In genomic region chr15:28930011-28930410, GRCh38 we compare ENCODE assay signal across 27 cellular contexts. TPM values are rescaled to one million over a fixed set of nuclear protein-coding genes. Genes with fewer than 3 reads are reported as not detected.
DNase-seq lines count a peak whose midpoint lies in the region; ATAC-seq, FAIRE-seq and TF ChIP-seq lines count a peak whose summit lies in the region.
"Had no signal": no experiment of that assay in that cellular context is flagged by ENCODE, and none has a peak within 500 bp of the region (broad histone marks: within the 10 kb centered on the region; RNA-seq: fewer than 3 reads in every experiment).

No MANE protein-coding gene starts in this region.

- H4K20me1 ChIP-seq in BLaER1, result peaks cover 21% of the 10 kb centered on the region

- peak overlapping the region; percentile 61 for H3K4me2 ChIP-seq in BLaER1
- H3K4me2 ChIP-seq: A549, GM23338, KMS-11, PC-9 had no signal

- no peak overlapping the region for H3K9ac ChIP-seq in BLaER1
- H3K9ac ChIP-seq in kidney (ENCODE audit: low read length in 2 of 2), result no peak overlapping the region
- H3K9ac ChIP-seq: KMS-11 had no signal

- no peak for DNase-seq in CD8-positive, alpha-beta T cell
- peak; percentile 18 for DNase-seq in kidney
- DNase-seq in posterior vena cava (ENCODE audit: low spot score), result peak; percentile 68
- no peak for DNase-seq in WERI-Rb-1
- DNase-seq: AML-193; CD8-positive, alpha-beta memory T cell; DND-41; HFFc6; MM.1S; NCI-H2029; NCI-H446 treated with DMSO at 0.1 percent for 48 hours; NCI-H526; NK-92 treated with Interleukin-12 subunit alpha and Interleukin-12 subunit beta, amount 100 ng/mL, for 24 hours; PC-9; Right ventricle myocardium superior had no signal

- no peak for TF ChIP-seq CTCF in CD8-positive, alpha-beta T cell (IDR thresholded peaks at IDR 0.05)
- TF ChIP-seq CTCF in kidney (IDR thresholded peaks at IDR 0.05; ENCODE audit: borderline replicate concordance, extremely low read depth, insufficient read depth) (no peak), WERI-Rb-1 (IDR thresholded peaks at IDR 0.05; ENCODE audit: low read depth, low read length) (no peak)

- CTCF ChIA-PET in CD8-positive, alpha-beta T cell (lab: Charles Lee), result interaction anchor here (1.4 to 1.7 kb wide), 5 partner anchors 8 to 46 kb away, joined by 3 to 5 read pairs (median 5); no protein-coding TSS in a partner anchor

- POLR2A ChIA-PET in CD8-positive, alpha-beta T cell (lab: Charles Lee), result no interaction called here

- H3K9me3 ChIP-seq in BLaER1, result peaks cover 5% of the 10 kb centered on the region; the same call in 1 of the 2 replicates
- no peaks in the 10 kb centered on the region for H3K9me3 ChIP-seq in CD8-positive, alpha-beta T cell (ENCODE audit: low read length)
- no peaks in the 10 kb centered on the region for H3K9me3 ChIP-seq in kidney (ENCODE audit: control insufficient read depth in 1 of 2, low read length in 2 of 2)
- H3K9me3 ChIP-seq in WERI-Rb-1 (ENCODE audit: severe bottlenecking), result no peaks in the 10 kb centered on the region
- H3K9me3 ChIP-seq: A549, HAP-1, SJSA1 had no signal

- H3K27ac ChIP-seq in BLaER1 (no peak overlapping the region), kidney (ENCODE audit: low read depth in 2 of 2, low read length in 2 of 2) (no peak overlapping the region), WERI-Rb-1 (no peak overlapping the region)
- no peak overlapping the region for H3K27ac ChIP-seq in CD8-positive, alpha-beta T cell (ENCODE audit: low read depth, low read length)
- H3K27ac ChIP-seq: A549, C4-2B, HL-60, KMS-11, PC-9, SJSA1 had no signal

- no peak for FAIRE-seq in kidney (lab: Jason Lieb, UNC)
- FAIRE-seq: A549, GM12892 had no signal

- peak overlapping the region; percentile 55 for H3K27ac Mint-ChIP-seq in CD8-positive, alpha-beta T cell
- H3K27ac Mint-ChIP-seq: GM23338, HFFc6, IgD-negative memory B cell had no signal

- no peak overlapping the region for H3K4me3 Mint-ChIP-seq in CD8-positive, alpha-beta T cell
- H3K4me3 Mint-ChIP-seq: CD8-positive, alpha-beta memory T cell; GM23338; HFFc6; IgD-negative memory B cell had no signal

- no peak for ATAC-seq in CD8-positive, alpha-beta T cell
- ATAC-seq in GM18519 (IDR thresholded peaks at IDR 0.05; ENCODE audit: low FRiP score, unreplicated experiment) (no peak), HG02642 (IDR thresholded peaks at IDR 0.05; ENCODE audit: poor library complexity, unreplicated experiment) (no peak)
- ATAC-seq: A549, GM23338 had no signal

- H3K27me3 ChIP-seq in BLaER1 (no peaks in the 10 kb centered on the region), WERI-Rb-1 (ENCODE audit: insufficient read depth, low read depth, severe bottlenecking) (no peaks in the 10 kb centered on the region)
- H3K27me3 ChIP-seq in CD8-positive, alpha-beta T cell (ENCODE audit: insufficient read depth, low read length), result no peaks in the 10 kb centered on the region
- H3K27me3 ChIP-seq: SJSA1 had no signal

- H3K36me3 ChIP-seq in BLaER1 (peaks cover 16% of the 10 kb centered on the region; the same call in 1 of the 2 replicates), kidney (ENCODE audit: control insufficient read depth in 1 of 2, insufficient read depth in 2 of 2, low read length in 2 of 2) (no peaks in the 10 kb centered on the region), WERI-Rb-1 (no peaks in the 10 kb centered on the region)
- H3K36me3 ChIP-seq in CD8-positive, alpha-beta T cell (ENCODE audit: insufficient read depth, low read length), result no peaks in the 10 kb centered on the region
- H3K36me3 ChIP-seq: HAP-1, SJSA1 had no signal

- H3K4me1 Mint-ChIP-seq in CD8-positive, alpha-beta T cell (ENCODE audit: low read depth), result peaks cover 74% of the 10 kb centered on the region
- H3K4me1 Mint-ChIP-seq: IgD-negative memory B cell had no signal

- no peaks in the 10 kb centered on the region for H3K27me3 Mint-ChIP-seq in CD8-positive, alpha-beta T cell (ENCODE audit: low read depth)

- H3K4me3 ChIP-seq in BLaER1, result no peak overlapping the region
- no peak overlapping the region for H3K4me3 ChIP-seq in CD8-positive, alpha-beta T cell (ENCODE audit: low read depth, low read length)
- no peak overlapping the region for H3K4me3 ChIP-seq in kidney (ENCODE audit: low read length in 2 of 2)
- H3K4me3 ChIP-seq in WERI-Rb-1 (ENCODE audit: low read depth, low read length), result no peak overlapping the region
- H3K4me3 ChIP-seq: A549, GM23338, HAP-1, PC-9, SJSA1 had no signal

- peaks cover 49% of the 10 kb centered on the region for H3K36me3 Mint-ChIP-seq in CD8-positive, alpha-beta T cell
- H3K36me3 Mint-ChIP-seq: IgD-negative memory B cell had no signal

- no peaks in the 10 kb centered on the region for H3K9me3 Mint-ChIP-seq in CD8-positive, alpha-beta T cell
- H3K9me3 Mint-ChIP-seq: CD8-positive, alpha-beta memory T cell; GM23338; HFFc6 had no signal

- intact Hi-C loops in CD8-positive, alpha-beta T cell (cut with DNase I, micrococcal nuclease), result no loop called here
- intact Hi-C loops in kidney (cut with DNase I), result no loop called here
- intact Hi-C loops in posterior vena cava (cut with DNase I), result no loop called here

- H3K4me1 ChIP-seq in BLaER1 (peaks cover 34% of the 10 kb centered on the region), kidney (ENCODE audit: control insufficient read depth in 1 of 2, insufficient read depth in 1 of 2, low read depth in 1 of 2, low read length in 2 of 2) (no peaks in the 10 kb centered on the region)
- H3K4me1 ChIP-seq in CD8-positive, alpha-beta T cell (ENCODE audit: insufficient read depth, low read length), result peaks cover 30% of the 10 kb centered on the region
- H3K4me1 ChIP-seq: A549, HAP-1, SJSA1 had no signal

RNA-seq across cellular contexts. Expression of gene APBA2, which starts 44.2 kb away (rescaled TPM):
- 100 to 1,000 TPM; 106 to 108 TPM for total RNA-seq in CD8-positive, alpha-beta T cell
- total RNA-seq in kidney, result 6.1 TPM
- polyA plus RNA-seq in kidney (ENCODE audit: insufficient read depth, low read depth, low replicate concordance), result 1.0 TPM
- total RNA-seq in posterior vena cava, result 1 to 10 TPM; 2.7 to 4.0 TPM
- total RNA-seq: PC-9 had no signal

Comparison
In these comparisons a context has a peak if more than half of its experiments do, and no peak if none do; other contexts are left out.
1. DNase-seq: peak in kidney (single experiment) and posterior vena cava (single experiment); none in CD8-positive, alpha-beta T cell (0 of 7) and WERI-Rb-1 (single experiment).
2. RNA of gene APBA2, which starts 44.2 kb away (total RNA-seq): 106 to 108 TPM in CD8-positive, alpha-beta T cell; 6.1 TPM in kidney (single experiment) and 2.7 to 4.0 TPM in posterior vena cava; every median in the first group is over 10 times any median in the second.